20 cellular contexts compared by ENCODE assay signal in genomic region chr1:107706181-107706580, GRCh38.
"Had no signal": no experiment of that assay in that cellular context is flagged by ENCODE, and none has a peak within 500 bp of the region (broad histone marks: within the 10 kb centered on the region; RNA-seq: fewer than 3 reads in every experiment).

No MANE protein-coding gene starts in this region.

- H3K27ac ChIP-seq: brain microvascular endothelial cell, cardiac muscle cell, SK-N-MC, VCaP had no signal

- H3K27ac Mint-ChIP-seq: activated CD4-positive, alpha-beta memory T cell treated with anti-CD3 and anti-CD28 coated beads for 36 hours; activated CD4-positive, alpha-beta T cell treated with anti-CD3 and anti-CD28 coated beads, Interleukin-2, amount 10 ng/mL, durations not matched to agents 7 days and 5 days; activated naive CD4-positive, alpha-beta T cell treated with anti-CD3 and anti-CD28 coated beads for 36 hours; activated naive CD8-positive, alpha-beta T cell treated with anti-CD3 and anti-CD28 coated beads for 36 hours; T-cell had no signal

- H3K36me3 ChIP-seq: brain microvascular endothelial cell, cardiac muscle cell had no signal

- DNase-seq: activated CD4-positive, alpha-beta memory T cell treated with anti-CD3 and anti-CD28 coated beads for 36 hours; activated CD4-positive, alpha-beta T cell treated with anti-CD3 and anti-CD28 coated beads, Interleukin-2, amount 10 ng/mL, durations not matched to agents 7 days and 5 days; activated CD4-positive, CD25-positive, alpha-beta regulatory T cell; activated CD8-positive, alpha-beta memory T cell treated with anti-CD3 and anti-CD28 coated beads for 24 hours; activated effector memory CD4-positive, alpha-beta T cell treated with anti-CD3 and anti-CD28 coated beads, Interleukin-2, amount 50 U/mL, for 16 hours; activated naive CD4-positive, alpha-beta T cell treated with anti-CD3 and anti-CD28 coated beads for 36 hours; activated naive CD8-positive, alpha-beta T cell treated with anti-CD3 and anti-CD28 coated beads for 36 hours; activated T-cell treated with anti-CD3 and anti-CD28 coated beads, Interleukin-2, amount 50 U/mL, for 4 hours; brain microvascular endothelial cell; Karpas-422; NCI-H1048; NCI-H1417; NCI-H2029 treated with DMSO at 0.1 percent for 48 hours; NCI-H69; T-cell; T-helper 2 cell; T1000 had no signal

- H3K4me3 ChIP-seq: cardiac muscle cell, SK-N-MC had no signal

- ATAC-seq: activated T-cell treated with anti-CD3 and anti-CD28 coated beads, Interleukin-2, amount 50 U/mL, for 4 hours; T-cell had no signal

- H3K27me3 ChIP-seq: brain microvascular endothelial cell, cardiac muscle cell had no signal

- H3K27me3 Mint-ChIP-seq: activated CD4-positive, alpha-beta memory T cell treated with anti-CD3 and anti-CD28 coated beads for 36 hours; activated CD4-positive, alpha-beta T cell treated with anti-CD3 and anti-CD28 coated beads, Interleukin-2, amount 10 ng/mL, durations not matched to agents 7 days and 5 days; activated naive CD8-positive, alpha-beta T cell treated with anti-CD3 and anti-CD28 coated beads for 36 hours; T-cell had no signal

- H3K4me3 Mint-ChIP-seq: activated CD4-positive, alpha-beta memory T cell treated with anti-CD3 and anti-CD28 coated beads for 36 hours; activated CD4-positive, alpha-beta T cell treated with anti-CD3 and anti-CD28 coated beads, Interleukin-2, amount 10 ng/mL, durations not matched to agents 7 days and 5 days; activated naive CD4-positive, alpha-beta T cell treated with anti-CD3 and anti-CD28 coated beads for 36 hours; activated naive CD8-positive, alpha-beta T cell treated with anti-CD3 and anti-CD28 coated beads for 36 hours; activated T-cell treated with anti-CD3 and anti-CD28 coated beads, Interleukin-2, amount 50 U/mL, for 4 hours; T-cell had no signal

- H3K9me3 Mint-ChIP-seq: activated CD4-positive, alpha-beta memory T cell treated with anti-CD3 and anti-CD28 coated beads for 36 hours; activated CD4-positive, alpha-beta T cell treated with anti-CD3 and anti-CD28 coated beads, Interleukin-2, amount 10 ng/mL, durations not matched to agents 7 days and 5 days; activated naive CD4-positive, alpha-beta T cell treated with anti-CD3 and anti-CD28 coated beads for 36 hours; activated naive CD8-positive, alpha-beta T cell treated with anti-CD3 and anti-CD28 coated beads for 36 hours; activated T-cell treated with anti-CD3 and anti-CD28 coated beads, Interleukin-2, amount 50 U/mL, for 4 hours had no signal

- H3K4me1 Mint-ChIP-seq: activated CD4-positive, alpha-beta T cell treated with anti-CD3 and anti-CD28 coated beads, Interleukin-2, amount 10 ng/mL, durations not matched to agents 7 days and 5 days; T-cell had no signal
